8 cellular contexts compared by ENCODE assay signal in genomic region chr19:42279148-42279901, GRCh38.
DNase-seq lines count a peak whose midpoint lies in the region; ATAC-seq and TF ChIP-seq lines count a peak whose summit lies in the region.

No MANE protein-coding gene starts in this region.

- H3K9me3 Mint-ChIP-seq in dendritic cell treated with granulocyte-macrophage colony-stimulating factor and Interleukin-4, amounts not matched to agents 40 ng/mL and 50 ng/mL, for 4 days = no peaks in the 10 kb centered on the region
- H3K9me3 Mint-ChIP-seq in nephron = no peaks in the 10 kb centered on the region

- peak overlapping the region; percentile 85 for H3K27ac ChIP-seq in C4-2B

- CTCF ChIA-PET in HEK293T (lab: Yijun Ruan, JAX) = interaction anchor here (0.6 to 2.9 kb wide), 9 partner anchors 10 to 156 kb away, joined by 3 to 53 read pairs (median 3); partner anchors contain the start of genes CIC and GSK3A

- no peaks in the 10 kb centered on the region for H3K27me3 Mint-ChIP-seq in dendritic cell treated with granulocyte-macrophage colony-stimulating factor and Interleukin-4, amounts not matched to agents 40 ng/mL and 50 ng/mL, for 4 days
- H3K27me3 Mint-ChIP-seq in nephron (ENCODE audit: low read depth) = no peaks in the 10 kb centered on the region

- H3K4me3 Mint-ChIP-seq in dendritic cell treated with granulocyte-macrophage colony-stimulating factor and Interleukin-4, amounts not matched to agents 40 ng/mL and 50 ng/mL, for 4 days = peak overlapping the region; percentile 80
- peak overlapping the region; percentile 91 to 98 (median 92) for H3K4me3 Mint-ChIP-seq in nephron

- no peak overlapping the region for H3K27ac Mint-ChIP-seq in dendritic cell treated with granulocyte-macrophage colony-stimulating factor and Interleukin-4, amounts not matched to agents 40 ng/mL and 50 ng/mL, for 4 days
- H3K27ac Mint-ChIP-seq in nephron = peak overlapping the region; percentile 96 to 99 (median 97)

- TF ChIP-seq CTCF in C4-2B (conservative IDR thresholded peaks at IDR 0.05) = no peak
- no peak for TF ChIP-seq CTCF in nephron (IDR thresholded peaks at IDR 0.05; ENCODE audit: unreplicated experiment in 3 of 3)

- peaks cover 43% of the 10 kb centered on the region for H3K36me3 Mint-ChIP-seq in dendritic cell treated with granulocyte-macrophage colony-stimulating factor and Interleukin-4, amounts not matched to agents 40 ng/mL and 50 ng/mL, for 4 days (ENCODE audit: low read depth)
- H3K36me3 Mint-ChIP-seq in nephron (ENCODE audit: low read depth) = peaks cover 14% of the 10 kb centered on the region

- DNase-seq in KG1 (lab: John Stamatoyannopoulos, UW) (peak; percentile 32), GM19240 (ENCODE audit: insufficient read length, low spot score) (no peak), HEK293T (ENCODE audit: extremely low spot score) (no peak)

- intact Hi-C loops in dendritic cell treated with granulocyte-macrophage colony-stimulating factor and Interleukin-4, amounts not matched to agents 40 ng/mL and 50 ng/mL, for 4 days (cut with micrococcal nuclease) = no loop called here

- POLR2A ChIA-PET in HEK293T (lab: Yijun Ruan, JAX) = interaction anchor here (0.8 to 6.3 kb wide), 8 partner anchors 10 to 40 kb away, joined by 3 to 140 read pairs (median 6); partner anchors contain the start of genes CIC, GSK3A, PAFAH1B3 and PRR19

- H3K4me1 Mint-ChIP-seq in dendritic cell treated with granulocyte-macrophage colony-stimulating factor and Interleukin-4, amounts not matched to agents 40 ng/mL and 50 ng/mL, for 4 days (ENCODE audit: low read depth) = peaks cover 50% of the 10 kb centered on the region
- peaks cover 41% of the 10 kb centered on the region for H3K4me1 Mint-ChIP-seq in nephron

- ATAC-seq in HG03439 (IDR thresholded peaks at IDR 0.05; ENCODE audit: unreplicated experiment) (no peak), HG02884 (IDR thresholded peaks at IDR 0.05; ENCODE audit: unreplicated experiment) (no peak)

TF ChIP-seq in HEK293T, 16 proteins besides CTCF, POLR2A, EP300 and RAD21:
- TF ChIP-seq HDGF (IDR thresholded peaks at IDR 0.05; ENCODE audit: borderline replicate concordance) (no peak), BHLHE40 (IDR thresholded peaks at IDR 0.05; ENCODE audit: borderline replicate concordance) (no peak), ARNT (IDR thresholded peaks at IDR 0.05) (no peak), SUZ12 (IDR thresholded peaks at IDR 0.05) (no peak), FOXA1 (IDR thresholded peaks at IDR 0.05) (no peak), ELF4 (IDR thresholded peaks at IDR 0.05) (no peak), SP1 (IDR thresholded peaks at IDR 0.05) (no peak), PKNOX1 (IDR thresholded peaks at IDR 0.05) (no peak), TARDBP (IDR thresholded peaks at IDR 0.05) (no peak), FOXM1 (IDR thresholded peaks at IDR 0.05; ENCODE audit: borderline replicate concordance) (no peak), CTBP1 (IDR thresholded peaks at IDR 0.05; ENCODE audit: borderline replicate concordance) (no peak), L3MBTL2 (conservative IDR thresholded peaks at IDR 0.05) (no peak)
